ENCODE assay signal across 14 cellular contexts in genomic region chr15:64429448-64429847, GRCh38. TPM values are rescaled to one million over a fixed set of nuclear protein-coding genes. Genes with fewer than 3 reads are reported as not detected.
DNase-seq lines count a peak whose midpoint lies in the region; ATAC-seq and TF ChIP-seq lines count a peak whose summit lies in the region.
"Had no signal": no experiment of that assay in that cellular context is flagged by ENCODE, and none has a peak within 500 bp of the region (broad histone marks: within the 10 kb centered on the region; RNA-seq: fewer than 3 reads in every experiment).

No MANE protein-coding gene starts in this region.

- H3K36me3 ChIP-seq in SK-N-MC (ENCODE audit: insufficient read depth, low read length), result peaks cover under 1% of the 10 kb centered on the region; the same call in 1 of the 2 replicates
- peaks cover 53% of the 10 kb centered on the region for H3K36me3 ChIP-seq in endodermal cell (ENCODE audit: control insufficient read depth, insufficient read depth, low read length)

- H3K27me3 Mint-ChIP-seq in endodermal cell (ENCODE audit: insufficient read depth), result no peaks in the 10 kb centered on the region
- H3K27me3 Mint-ChIP-seq in stimulated activated naive B cell treated with anti-CD40 and anti-IgM and Interleukin-4, amounts not matched to agents 10 μg/mL and 1 μg/mL and 100 μg/mL, for 72 hours, result no peaks in the 10 kb centered on the region

- no peaks in the 10 kb centered on the region for H3K9me3 Mint-ChIP-seq in endodermal cell
- H3K9me3 Mint-ChIP-seq in stimulated activated naive B cell treated with anti-CD40 and anti-IgM and Interleukin-4, amounts not matched to agents 10 μg/mL and 1 μg/mL and 100 μg/mL, for 72 hours, result no peaks in the 10 kb centered on the region

- no peak overlapping the region for H3K4me3 Mint-ChIP-seq in endodermal cell
- H3K4me3 Mint-ChIP-seq in stimulated activated naive B cell treated with anti-CD40 and anti-IgM and Interleukin-4, amounts not matched to agents 10 μg/mL and 1 μg/mL and 100 μg/mL, for 72 hours, result no peak overlapping the region

- no peak for TF ChIP-seq CTCF in endodermal cell (conservative IDR thresholded peaks at IDR 0.05)

- peak; percentile 71 to 77 for ATAC-seq in stimulated activated naive B cell treated with anti-CD40 and anti-IgM and Interleukin-4, amounts not matched to agents 10 μg/mL and 1 μg/mL and 100 μg/mL, for 72 hours (replicated peaks)
- no peak for ATAC-seq in GM21576 (IDR thresholded peaks at IDR 0.05; ENCODE audit: unreplicated experiment)
- ATAC-seq in GM18873 (IDR thresholded peaks at IDR 0.05; ENCODE audit: low FRiP score, unreplicated experiment), result no peak

- H3K9me3 ChIP-seq in SK-N-MC (ENCODE audit: low read depth, low read length) (no peaks in the 10 kb centered on the region), endodermal cell (ENCODE audit: control insufficient read depth, low read length) (no peaks in the 10 kb centered on the region)

- H3K4me3 ChIP-seq in SK-N-MC (peak overlapping the region; percentile 56), endodermal cell (ENCODE audit: low read length) (no peak overlapping the region)
- H3K4me3 ChIP-seq: PC-9 had no signal

- peaks cover 9% of the 10 kb centered on the region for H3K4me1 ChIP-seq in endodermal cell (ENCODE audit: control insufficient read depth, insufficient read depth, low read length)

- H3K27ac Mint-ChIP-seq in endodermal cell, result peak overlapping the region; percentile 5
- peak overlapping the region; percentile 59 for H3K27ac Mint-ChIP-seq in stimulated activated naive B cell treated with anti-CD40 and anti-IgM and Interleukin-4, amounts not matched to agents 10 μg/mL and 1 μg/mL and 100 μg/mL, for 72 hours

- DNase-seq in activated T-cell treated with anti-CD3 and anti-CD28 coated beads for 24 hours (ENCODE audit: low read depth) (peak; percentile 18), SK-N-MC (ENCODE audit: low read depth, low spot score) (no peak), endodermal cell (no peak), medulla oblongata (ENCODE audit: extremely low spot score) (no peak)
- no peak for DNase-seq in activated T-cell treated with anti-CD3 and anti-CD28 coated beads, Interleukin-2, amount 50 U/mL, for 48 hours
- no peak for DNase-seq in stimulated activated naive B cell treated with anti-CD40 and anti-IgM and Interleukin-4, amounts not matched to agents 10 μg/mL and 1 μg/mL and 100 μg/mL, for 72 hours
- DNase-seq: activated CD8-positive, alpha-beta memory T cell treated with anti-CD3 and anti-CD28 coated beads, Interleukin-2, amount 50 U/mL, for 4 hours; head of caudate nucleus; left ventricle myocardium superior; NCI-H1048; PC-9; stimulated activated CD4-positive, alpha-beta T cell treated with anti-CD3 and anti-CD28 coated beads, Interleukin-12 subunit alpha, Interleukin-12 subunit beta, amount 100 ng/mL, for 4 hours had no signal

- H3K4me1 Mint-ChIP-seq in endodermal cell, result peaks cover 19% of the 10 kb centered on the region
- peaks cover 5 to 8% of the 10 kb centered on the region in 2 donors for H3K4me1 Mint-ChIP-seq in stimulated activated naive B cell treated with anti-CD40 and anti-IgM and Interleukin-4, amounts not matched to agents 10 μg/mL and 1 μg/mL and 100 μg/mL, for 72 hours

- peaks cover 46% of the 10 kb centered on the region for H3K36me3 Mint-ChIP-seq in endodermal cell (ENCODE audit: low read depth)
- H3K36me3 Mint-ChIP-seq in stimulated activated naive B cell treated with anti-CD40 and anti-IgM and Interleukin-4, amounts not matched to agents 10 μg/mL and 1 μg/mL and 100 μg/mL, for 72 hours, result peaks cover 31 to 38% of the 10 kb centered on the region in 2 donors

- no peaks in the 10 kb centered on the region for H3K27me3 ChIP-seq in endodermal cell (ENCODE audit: control insufficient read depth, insufficient read depth, low read length, poor library complexity, severe bottlenecking)

- H3K9ac ChIP-seq in SK-N-MC (ENCODE audit: insufficient read length), result no peak overlapping the region
- H3K9ac ChIP-seq in endodermal cell (ENCODE audit: extremely low read depth, low read length, poor library complexity, severe bottlenecking), result no peak overlapping the region

- H3K27ac ChIP-seq in SK-N-MC, result no peak overlapping the region
- no peak overlapping the region for H3K27ac ChIP-seq in endodermal cell (ENCODE audit: low read depth, low read length)
- H3K27ac ChIP-seq: PC-9 had no signal

RNA-seq across cellular contexts. Expression of gene ZNF609, which starts 30.9 kb away (rescaled TPM):
- 10 to 100 TPM; 52.3 to 54.8 TPM for total RNA-seq in endodermal cell
- 35.4 TPM for polyA plus RNA-seq in endodermal cell (2013, experiment 1 of 2)
- 33.2 TPM for polyA plus RNA-seq in endodermal cell (2013, experiment 2 of 2)

RNA-seq across cellular contexts. Expression of gene TRIP4, which starts 41.8 kb away (rescaled TPM):
- total RNA-seq in endodermal cell, result 10 to 100 TPM; 26.5 to 29.1 TPM
- polyA plus RNA-seq in endodermal cell (2013, experiment 1 of 2), result 23.5 TPM
- 26.2 TPM for polyA plus RNA-seq in endodermal cell (2013, experiment 2 of 2)

RNA-seq across cellular contexts. Expression of gene PCLAF, which starts 48.2 kb away (rescaled TPM):
- 10 to 100 TPM; 28.9 to 78.0 TPM for total RNA-seq in endodermal cell
- 204 TPM for polyA plus RNA-seq in endodermal cell (2013, experiment 1 of 2)
- polyA plus RNA-seq in endodermal cell (2013, experiment 2 of 2), result 196 TPM

Comparison
In these comparisons a context has a peak if more than half of its experiments do, and no peak if none do; other contexts are left out.
1. ATAC-seq: peak in stimulated activated naive B cell treated with anti-CD40 and anti-IgM and Interleukin-4, amounts not matched to agents 10 μg/mL and 1 μg/mL and 100 μg/mL, for 72 hours (2 of 2); none in GM21576 (single experiment) and GM18873 (single experiment).